In genomic region chr20:62141397-62142251, GRCh38 we compare ENCODE assay signal across 1 cellular context.
A peak's percentile ranks its signal among the peaks of the same experiment; 100 is the strongest.
TF ChIP-seq lines count a peak whose summit lies in the region.

No MANE protein-coding gene starts in this region.

TF ChIP-seq in IMR-90, 13 proteins besides CTCF, POLR2A, EP300 and RAD21:
- TF ChIP-seq SMC3 (IDR thresholded peaks at IDR 0.05; ENCODE audit: low read depth, low read length) = 0 out of 2 replicates have a peak, but pooled peaks have one; percentile 18
- TF ChIP-seq BHLHE40 (IDR thresholded peaks at IDR 0.05; ENCODE audit: low read depth, low read length) = no peak
